In the genomic region with DNA sequence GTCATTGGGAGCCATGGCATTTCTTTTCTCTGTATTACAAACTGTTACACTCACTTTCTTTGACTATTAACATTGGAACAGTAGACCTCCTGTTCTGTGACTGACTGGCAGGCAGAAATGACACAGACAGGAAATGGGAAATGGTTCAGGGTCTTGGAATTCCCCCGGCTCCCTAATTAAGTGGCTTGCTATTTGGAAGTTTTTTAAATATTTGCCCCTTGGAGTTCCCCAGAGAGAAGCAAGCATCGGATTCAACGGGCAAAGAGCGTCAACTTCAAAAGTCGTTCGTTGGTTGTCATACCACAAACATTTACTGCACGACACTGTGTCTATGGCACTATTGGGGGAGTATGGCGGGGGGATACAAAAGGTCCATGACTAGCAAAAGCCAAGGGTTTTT, we compare ENCODE assay signal across 8 cellular contexts. TPM values are rescaled to one million over a fixed set of nuclear protein-coding genes. Genes with fewer than 3 reads are reported as not detected.
A peak's percentile ranks its signal among the peaks of the same experiment; 100 is the strongest.
DNase-seq lines count a peak whose midpoint lies in the region; ATAC-seq, FAIRE-seq and TF ChIP-seq lines count a peak whose summit lies in the region.

No MANE protein-coding gene starts in this region.

- H3K9me3 ChIP-seq in A549 (no peaks in the 10 kb centered on the region), HAP-1 (no peaks in the 10 kb centered on the region)

- TF ChIP-seq POLR2A in A549 (IDR thresholded peaks at IDR 0.05; ENCODE audit: low read length): no peak

- peaks cover 38% of the 10 kb centered on the region for H3K4me1 ChIP-seq in A549
- H3K4me1 ChIP-seq in HAP-1: peaks cover 7% of the 10 kb centered on the region

- peak in 1 of 2 experiments; percentile 4; a peak in 1 of 6 replicates for ATAC-seq in A549

- FAIRE-seq in A549 (lab: Jason Lieb, UNC): no peak

- WGBS in A549 (ENCODE audit: missing lambda C conversion rate): 0% methylated on average over 8 of the region's 8 CpGs

- CTCF ChIA-PET in A549 (lab: Yijun Ruan, JAX): interaction anchor here (0.5 to 5.1 kb wide), 3 partner anchors 57 to 269 kb away, joined by 3 to 74 read pairs (median 38); no protein-coding TSS in a partner anchor

- peaks cover 4% of the 10 kb centered on the region; the same call in 1 of the 2 replicates for H3K36me3 ChIP-seq in HAP-1 (replicated peaks)

- H3K27ac ChIP-seq in A549: peak overlapping the region; percentile 94 to 100

- H3K4me3 ChIP-seq in A549 (peak overlapping the region; percentile 74), HAP-1 (peak overlapping the region; percentile 82), fibroblast of pulmonary artery (replicated peaks; ENCODE audit: low read depth, low read length) (peak overlapping the region; percentile 87)

- peak overlapping the region; percentile 88 for H3K4me2 ChIP-seq in A549

- POLR2A ChIA-PET in A549 (lab: Yijun Ruan, JAX): no interaction called here

- DNase-seq in A549 (ENCODE audit: low read depth in 1 of 2, low spot score in 1 of 2): peak in 1 of 2 experiments; percentile 37
- no peak for DNase-seq in HAP-1 (ENCODE audit: low spot score in 2 of 2)
- peak; percentile 13 for DNase-seq in UCSD-AML1 (lab: John Stamatoyannopoulos, UW; ENCODE audit: unreplicated experiment)
- peak; percentile 41 for DNase-seq in fibroblast of pulmonary artery (ENCODE audit: low read depth)
- DNase-seq in retina: peak; percentile 2
- no peak for DNase-seq in DMS 273 (lab: John Stamatoyannopoulos, UW; ENCODE audit: unreplicated experiment)
- no peak for DNase-seq in NCI-H82 (lab: John Stamatoyannopoulos, UW)
- no peak for DNase-seq in stimulated activated CD4-positive, alpha-beta T cell treated with anti-CD3 and anti-CD28 coated beads, Interleukin-12 subunit alpha, Interleukin-12 subunit beta, amount 100 ng/mL, for 4 hours

- TF ChIP-seq RAD21 in A549 (conservative IDR thresholded peaks at IDR 0.05 in 1 of 2, IDR thresholded peaks at IDR 0.05 in 1 of 2): no peak

- no peak for TF ChIP-seq CTCF in A549 (IDR thresholded peaks at IDR 0.05)
- TF ChIP-seq CTCF in fibroblast of pulmonary artery (IDR thresholded peaks at IDR 0.05; ENCODE audit: low read length, missing control alignments): no peak

- no peak for TF ChIP-seq EP300 in A549 (IDR thresholded peaks at IDR 0.05)

- peaks cover 1% of the 10 kb centered on the region; the same call in 1 of the 2 replicates for H3K27me3 ChIP-seq in HAP-1 (ENCODE audit: low read depth)

- in situ Hi-C loops in HAP-1 (cut with MboI; ENCODE audit: low sequenced_read_pairs): loop anchor here (5.0 kb wide), 1 partner anchor 59 kb away; no protein-coding TSS in a partner anchor

TF ChIP-seq in A549, 52 proteins besides CTCF, POLR2A, EP300 and RAD21:
- no peak for TF ChIP-seq ZC3H11A (IDR thresholded peaks at IDR 0.05)
- TF ChIP-seq CHD4 (IDR thresholded peaks at IDR 0.05; ENCODE audit: borderline replicate concordance): no peak
- no peak for TF ChIP-seq FOSB (CRISPR knock-in tag; IDR thresholded peaks at IDR 0.05)
- TF ChIP-seq MAZ (IDR thresholded peaks at IDR 0.05; ENCODE audit: borderline replicate concordance, low read depth, low read length): no peak
- TF ChIP-seq RARB (CRISPR knock-in tag; IDR thresholded peaks at IDR 0.05): no peak
- TF ChIP-seq NFE2L2 (conservative IDR thresholded peaks at IDR 0.05; ENCODE audit: low read length): no peak
- TF ChIP-seq, protein P1, sequence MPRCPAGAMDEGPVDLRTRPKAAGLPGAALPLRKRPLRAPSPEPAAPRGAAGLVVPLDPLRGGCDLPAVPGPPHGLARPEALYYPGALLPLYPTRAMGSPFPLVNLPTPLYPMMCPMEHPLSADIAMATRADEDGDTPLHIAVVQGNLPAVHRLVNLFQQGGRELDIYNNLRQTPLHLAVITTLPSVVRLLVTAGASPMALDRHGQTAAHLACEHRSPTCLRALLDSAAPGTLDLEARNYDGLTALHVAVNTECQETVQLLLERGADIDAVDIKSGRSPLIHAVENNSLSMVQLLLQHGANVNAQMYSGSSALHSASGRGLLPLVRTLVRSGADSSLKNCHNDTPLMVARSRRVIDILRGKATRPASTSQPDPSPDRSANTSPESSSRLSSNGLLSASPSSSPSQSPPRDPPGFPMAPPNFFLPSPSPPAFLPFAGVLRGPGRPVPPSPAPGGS (IDR thresholded peaks at IDR 0.05): no peak
- no peak for TF ChIP-seq TP53 (CRISPR knock-in tag; IDR thresholded peaks at IDR 0.05)
- TF ChIP-seq PHF8 (IDR thresholded peaks at IDR 0.05; ENCODE audit: borderline replicate concordance, low read depth): no peak
- TF ChIP-seq, protein P2, sequence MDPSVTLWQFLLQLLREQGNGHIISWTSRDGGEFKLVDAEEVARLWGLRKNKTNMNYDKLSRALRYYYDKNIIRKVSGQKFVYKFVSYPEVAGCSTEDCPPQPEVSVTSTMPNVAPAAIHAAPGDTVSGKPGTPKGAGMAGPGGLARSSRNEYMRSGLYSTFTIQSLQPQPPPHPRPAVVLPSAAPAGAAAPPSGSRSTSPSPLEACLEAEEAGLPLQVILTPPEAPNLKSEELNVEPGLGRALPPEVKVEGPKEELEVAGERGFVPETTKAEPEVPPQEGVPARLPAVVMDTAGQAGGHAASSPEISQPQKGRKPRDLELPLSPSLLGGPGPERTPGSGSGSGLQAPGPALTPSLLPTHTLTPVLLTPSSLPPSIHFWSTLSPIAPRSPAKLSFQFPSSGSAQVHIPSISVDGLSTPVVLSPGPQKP (IDR thresholded peaks at IDR 0.05; ENCODE audit: low read depth, low read length): no peak

RNA-seq across cellular contexts. Expression of a gene that starts 1.1 kb away (rescaled TPM):
- polyA plus RNA-seq in A549 (2011; rRNA removed): 60.4 and 70.9 TPM in 2 replicates
- polyA plus RNA-seq in A549 (2012; cell fraction: cytosol; rRNA removed): 10.7 and 13.4 TPM in 2 replicates
- 5.6 and 10.4 TPM in 2 replicates for polyA plus RNA-seq in A549 (2012; cell fraction: nucleus; rRNA removed)
- polyA plus RNA-seq in A549 (2017; fragmentation: RNase III; extraction: RNeasy Plus Mini Kit Qiagen cat#74134 plus additional on column Dnase treatment): 22.0 to 26.8 TPM (median 24.2 TPM) in 3 replicates
- 29.3 and 31.1 TPM in 2 replicates for polyA minus RNA-seq in A549 (2011; rRNA and poly(A)+ RNA removed)

RNA-seq across cellular contexts. Expression of a gene that starts 28.6 kb away (rescaled TPM):
- polyA plus RNA-seq in A549 (2011; rRNA removed) (13.8 and 17.5 TPM in 2 replicates), A549 (2017; fragmentation: RNase III; extraction: RNeasy Plus Mini Kit Qiagen cat#74134 plus additional on column Dnase treatment) (10.6 to 27.4 TPM (median 11.3 TPM) in 3 replicates)
- polyA plus RNA-seq in A549 (2012; cell fraction: cytosol; rRNA removed): 3.4 and 4.0 TPM in 2 replicates
- polyA plus RNA-seq in A549 (2012; cell fraction: nucleus; rRNA removed): 1.6 and 3.2 TPM in 2 replicates
- 6.3 and 6.6 TPM in 2 replicates for polyA minus RNA-seq in A549 (2011; rRNA and poly(A)+ RNA removed)

Comparison
In these comparisons a context has a peak if more than half of its experiments do, and no peak if none do; other contexts are left out.
1. DNase-seq: peak in UCSD-AML1 (single experiment), fibroblast of pulmonary artery (single experiment) and retina (single experiment); none in HAP-1 (0 of 2), DMS 273 (single experiment), NCI-H82 (single experiment) and stimulated activated CD4-positive, alpha-beta T cell treated with anti-CD3 and anti-CD28 coated beads, Interleukin-12 subunit alpha, Interleukin-12 subunit beta, amount 100 ng/mL, for 4 hours (single experiment).
2. Peak in every context shown above with its lines, with median percentiles within 50 percentile points of each other: H3K4me3 ChIP-seq.